Comparison of ENCODE assay signal across 1 cellular context in genomic region chr2:207157727-207158126, GRCh38.
TF ChIP-seq lines count a peak whose summit lies in the region.

No MANE protein-coding gene starts in this region.

TF ChIP-seq in IMR-90, 13 proteins besides CTCF, POLR2A, EP300 and RAD21 (continued from another document):
- TF ChIP-seq ELK1 (IDR thresholded peaks at IDR 0.05; ENCODE audit: borderline replicate concordance, low read depth, low read length) (no peak), MAFK (IDR thresholded peaks at IDR 0.05; ENCODE audit: low read depth, low read length) (no peak), CEBPB (IDR thresholded peaks at IDR 0.05; ENCODE audit: low read depth, low read length) (no peak)
